ENCODE assay signal across 9 cellular contexts in the genomic region with DNA sequence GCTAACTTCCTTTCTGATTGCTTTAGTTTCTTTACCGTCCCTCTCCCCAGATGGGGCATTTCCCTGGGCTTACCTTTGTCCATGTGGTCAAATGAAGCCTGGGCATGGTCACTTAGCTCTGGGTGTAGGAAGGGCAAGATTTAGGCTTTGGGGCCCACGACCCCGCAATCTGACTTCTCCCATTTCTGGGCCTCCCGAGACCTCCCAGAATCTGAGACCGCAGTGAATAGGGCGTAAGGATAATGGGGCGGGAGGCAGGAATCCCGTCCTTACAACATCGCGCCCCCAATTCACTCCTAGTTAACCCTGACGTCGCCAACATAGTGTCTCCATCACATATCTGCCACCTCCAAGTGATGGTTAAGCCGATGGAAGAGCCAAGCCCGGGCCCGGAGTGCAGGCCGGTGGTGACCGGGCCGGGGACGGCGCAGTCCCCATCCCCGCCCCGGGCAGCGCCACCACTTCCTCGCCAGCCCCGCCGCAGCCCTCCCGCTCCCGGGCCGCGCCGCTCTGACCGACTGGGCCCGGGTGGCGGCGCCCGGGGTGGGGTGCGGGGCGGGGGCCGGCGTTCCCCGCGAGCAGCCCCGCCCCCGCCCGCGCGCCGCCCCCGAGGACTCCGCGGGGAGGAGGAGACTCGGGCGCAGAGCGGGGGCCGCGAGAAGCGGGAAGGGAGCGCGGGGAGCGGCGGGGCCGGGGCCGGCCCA. TPM values are rescaled to one million over a fixed set of nuclear protein-coding genes. Genes with fewer than 3 reads are reported as not detected.
DNase-seq lines count a peak whose midpoint lies in the region; ATAC-seq, FAIRE-seq and TF ChIP-seq lines count a peak whose summit lies in the region.
"Had no signal": no experiment of that assay in that cellular context is flagged by ENCODE, and none has a peak within 500 bp of the region (broad histone marks: within the 10 kb centered on the region; RNA-seq: fewer than 3 reads in every experiment).

A gene with protein sequence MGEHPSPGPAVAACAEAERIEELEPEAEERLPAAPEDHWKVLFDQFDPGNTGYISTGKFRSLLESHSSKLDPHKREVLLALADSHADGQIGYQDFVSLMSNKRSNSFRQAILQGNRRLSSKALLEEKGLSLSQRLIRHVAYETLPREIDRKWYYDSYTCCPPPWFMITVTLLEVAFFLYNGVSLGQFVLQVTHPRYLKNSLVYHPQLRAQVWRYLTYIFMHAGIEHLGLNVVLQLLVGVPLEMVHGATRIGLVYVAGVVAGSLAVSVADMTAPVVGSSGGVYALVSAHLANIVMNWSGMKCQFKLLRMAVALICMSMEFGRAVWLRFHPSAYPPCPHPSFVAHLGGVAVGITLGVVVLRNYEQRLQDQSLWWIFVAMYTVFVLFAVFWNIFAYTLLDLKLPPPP (plus strand): TSS at position 641 of the 704 bp plus-strand sequence. CDS start 358 bp downstream, outside the sequence.

- H3K4me3 ChIP-seq in endothelial cell of umbilical vein (replicated peaks in 1 of 3; ENCODE audit: insufficient read depth in 1 of 3, low read depth in 1 of 3, low read length in 3 of 3), result peak within 1 kb of the TSS; percentile 12 to 41 (median 27)

- FAIRE-seq in endothelial cell of umbilical vein (lab: Jason Lieb, UNC), result no peak
- FAIRE-seq: G401.6 had no signal

- no peak for TF ChIP-seq CTCF in endothelial cell of umbilical vein (IDR thresholded peaks at IDR 0.05; ENCODE audit: extremely low read depth in 1 of 2, insufficient read depth in 1 of 2, low read depth in 1 of 2, low read length in 2 of 2)

- ATAC-seq in naive thymus-derived CD8-positive, alpha-beta T cell, result peak; percentile 50 to 65
- no peak for ATAC-seq in HG02938 (IDR thresholded peaks at IDR 0.05; ENCODE audit: unreplicated experiment)

- H3K4me1 ChIP-seq in endothelial cell of umbilical vein (ENCODE audit: control insufficient read depth, extremely low read depth, insufficient read depth, low read length), result peaks cover 13% of the 10 kb centered on the region

- H3K4me2 ChIP-seq in endothelial cell of umbilical vein (ENCODE audit: insufficient read depth, low read length), result peak within 1 kb of the TSS; percentile 71

- no peaks in the 10 kb centered on the region for H4K20me1 ChIP-seq in endothelial cell of umbilical vein (replicated peaks; ENCODE audit: control insufficient read depth, extremely low read depth, insufficient read depth, low read length)

- DNase-seq in NCI-H748 (lab: John Stamatoyannopoulos, UW; ENCODE audit: unreplicated experiment) (peak; percentile 51), NCI-H748 treated with DMSO at 0.1 percent for 48 hours (lab: John Stamatoyannopoulos, UW) (no peak), SW480 (ENCODE audit: low spot score) (peak; percentile 23), endothelial cell of umbilical vein (ENCODE audit: low read depth, low spot score) (no peak), GF-D8 (lab: John Stamatoyannopoulos, UW) (no peak), ureter (ENCODE audit: low spot score) (no peak)
- peak in 2 of 10 donors; percentile 22 to 33 for DNase-seq in naive thymus-derived CD8-positive, alpha-beta T cell

- H3K9me3 ChIP-seq in endothelial cell of umbilical vein (replicated peaks; ENCODE audit: control insufficient read depth, insufficient read depth, low read length), result no peaks in the 10 kb centered on the region

- no peaks in the 10 kb centered on the region for H3K9me3 Mint-ChIP-seq in naive thymus-derived CD8-positive, alpha-beta T cell

- intact Hi-C loops in endothelial cell of umbilical vein (cut with micrococcal nuclease), result no loop called here

- peaks cover 21 to 79% (median 57%) of the 10 kb centered on the region in 5 donors for H3K27me3 Mint-ChIP-seq in naive thymus-derived CD8-positive, alpha-beta T cell

- H3K27ac ChIP-seq in endothelial cell of umbilical vein (ENCODE audit: insufficient read depth, low read depth, low read length), result no peak within 1 kb of the TSS

- H3K4me1 Mint-ChIP-seq in naive thymus-derived CD8-positive, alpha-beta T cell, result peaks cover 15 to 22% (median 16%) of the 10 kb centered on the region in 4 donors

- peaks cover 0 to 9% (median 0%) of the 10 kb centered on the region in 3 donors for H3K36me3 Mint-ChIP-seq in naive thymus-derived CD8-positive, alpha-beta T cell

- no peaks in the 10 kb centered on the region for H3K79me2 ChIP-seq in endothelial cell of umbilical vein (ENCODE audit: control insufficient read depth, insufficient read depth, low read length)

- H3K4me3 Mint-ChIP-seq in naive thymus-derived CD8-positive, alpha-beta T cell, result peak within 1 kb of the TSS; percentile 68 to 88 (median 84)

- no peaks in the 10 kb centered on the region for H3K36me3 ChIP-seq in endothelial cell of umbilical vein (ENCODE audit: control insufficient read depth in 2 of 2, extremely low read depth in 1 of 2, insufficient read depth in 2 of 2, low read length in 2 of 2)

- no peak for TF ChIP-seq POLR2A in endothelial cell of umbilical vein (IDR thresholded peaks at IDR 0.05; ENCODE audit: low read depth, low read length)

- H3K9ac ChIP-seq in endothelial cell of umbilical vein (replicated peaks; ENCODE audit: extremely low read depth, insufficient read depth, low read length), result no peak within 1 kb of the TSS

- dilution Hi-C loops in endothelial cell of umbilical vein (cut with MboI; ENCODE audit: extremely low pct_ligation_motif_present, low sequenced_read_pairs), result no loop called here

- peaks cover 61 to 80% of the 10 kb centered on the region in 2 experiments for H3K27me3 ChIP-seq in endothelial cell of umbilical vein (ENCODE audit: control insufficient read depth in 2 of 2, insufficient read depth in 2 of 2, low read length in 2 of 2)

- CTCF ChIA-PET in endothelial cell of umbilical vein (lab: Charles Lee), result no interaction called here

- no TSS peak for BruUV-seq in endothelial cell of umbilical vein (replicated peaks; lab: Mats Ljungman, UMichigan)

- no peaks in the 10 kb centered on the region for H3K9me1 ChIP-seq in endothelial cell of umbilical vein (replicated peaks; ENCODE audit: control insufficient read depth, extremely low read depth, insufficient read depth, low read length)

- H2AFZ ChIP-seq in endothelial cell of umbilical vein (ENCODE audit: low read depth, low read length), result peak within 1 kb of the TSS; percentile 18

- peak within 1 kb of the TSS in 5 of 10 donors; percentile 15 to 63 (median 47) for H3K27ac Mint-ChIP-seq in naive thymus-derived CD8-positive, alpha-beta T cell

- POLR2A ChIA-PET in endothelial cell of umbilical vein (lab: Charles Lee), result no interaction called here
- POLR2A ChIA-PET in naive thymus-derived CD8-positive, alpha-beta T cell (lab: Charles Lee), result no interaction called here

TF ChIP-seq in endothelial cell of umbilical vein, 7 proteins besides CTCF, POLR2A, EP300 and RAD21:
- TF ChIP-seq JUN (IDR thresholded peaks at IDR 0.05; ENCODE audit: borderline replicate concordance, insufficient read depth, insufficient read length, low read depth), result no peak
- TF ChIP-seq GATA2 (IDR thresholded peaks at IDR 0.05; ENCODE audit: insufficient read depth, insufficient read length, low read depth, low read length), result no peak
- TF ChIP-seq EZH2 (IDR thresholded peaks at IDR 0.05; ENCODE audit: borderline replicate concordance, low read depth, low read length, severe bottlenecking), result peak; percentile 10
- TF ChIP-seq, protein P1, sequence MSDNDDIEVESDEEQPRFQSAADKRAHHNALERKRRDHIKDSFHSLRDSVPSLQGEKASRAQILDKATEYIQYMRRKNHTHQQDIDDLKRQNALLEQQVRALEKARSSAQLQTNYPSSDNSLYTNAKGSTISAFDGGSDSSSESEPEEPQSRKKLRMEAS (IDR thresholded peaks at IDR 0.05; ENCODE audit: insufficient read depth, insufficient read length), result no peak

RNA-seq across cellular contexts. Expression of the gene that starts here (rescaled TPM):
- 0.20 TPM in 1 of 2 replicates, not detected in the other for total RNA-seq in endothelial cell of umbilical vein
- 0.08 and 0.11 TPM in 2 replicates for polyA plus RNA-seq in endothelial cell of umbilical vein
- 0.03 and 0.11 TPM in 2 replicates for polyA plus RNA-seq in endothelial cell of umbilical vein (2011; cell fraction: cytosol; rRNA removed)
- polyA plus RNA-seq in endothelial cell of umbilical vein (2011; cell fraction: nucleus; rRNA removed), result 0.05 and 0.10 TPM in 2 replicates
- 0.04 TPM in 1 of 2 replicates, not detected in the other for polyA plus RNA-seq in endothelial cell of umbilical vein (2012)
- polyA minus RNA-seq in endothelial cell of umbilical vein, result not detected in 2 replicates
- polyA minus RNA-seq in endothelial cell of umbilical vein (2011; cell fraction: cytosol; rRNA and poly(A)+ RNA removed), result not detected
- polyA minus RNA-seq in endothelial cell of umbilical vein (2011; cell fraction: nucleus; rRNA and poly(A)+ RNA removed), result not detected in 2 replicates
- not detected for total RNA-seq in naive thymus-derived CD8-positive, alpha-beta T cell
- not detected for polyA plus RNA-seq in naive thymus-derived CD8-positive, alpha-beta T cell
- 0.99 TPM for total RNA-seq in ureter

Comparison
In these comparisons a context has a peak if more than half of its experiments do, and no peak if none do; other contexts are left out.
1. DNase-seq: peak in NCI-H748 (single experiment) and SW480 (single experiment); none in NCI-H748 treated with DMSO at 0.1 percent for 48 hours (single experiment), endothelial cell of umbilical vein (single experiment), GF-D8 (single experiment) and ureter (single experiment).
2. Peak in ATAC-seq in naive thymus-derived CD8-positive, alpha-beta T cell; RNA of the gene not detected or under 1 TPM.